In genomic region chrX:119685225-119686066, GRCh38 we compare ENCODE assay signal across 8 cellular contexts. TPM values are rescaled to one million over a fixed set of nuclear protein-coding genes. Genes with fewer than 3 reads are reported as not detected.
A peak's percentile ranks its signal among the peaks of the same experiment; 100 is the strongest.
DNase-seq lines count a peak whose midpoint lies in the region; ATAC-seq, FAIRE-seq and TF ChIP-seq lines count a peak whose summit lies in the region.

No MANE protein-coding gene starts in this region.

- intact Hi-C loops in heart left ventricle (cut with DNase I): no loop called here

- ATAC-seq in heart left ventricle (peak; percentile 64 to 93 (median 84)), HG02884 (IDR thresholded peaks at IDR 0.05; ENCODE audit: unreplicated experiment) (no peak)

- no peak for FAIRE-seq in RCC 7860 (lab: Jason Lieb, UNC)

- peaks cover 0 to 80% (median 12%) of the 10 kb centered on the region in 12 donors for H3K4me1 ChIP-seq in heart left ventricle

- no peaks in the 10 kb centered on the region for H3K36me3 ChIP-seq in heart left ventricle

- in situ Hi-C loops in KBM-7 (cut with MboI; ENCODE audit: low pct_unique_long_range_greater_than_20kb, low sequenced_read_pairs): no loop called here

- H3K27me3 ChIP-seq in heart left ventricle: no peaks in the 10 kb centered on the region

- H3K9me3 ChIP-seq in heart left ventricle: no peaks in the 10 kb centered on the region

- peak; percentile 28 for DNase-seq in Ammon's horn (ENCODE audit: low spot score)
- peak; percentile 95 for DNase-seq in KBM-7
- peak; percentile 37 to 48 for DNase-seq in activated CD4-positive, alpha-beta T cell treated with anti-CD3 and anti-CD28 coated beads, Interleukin-2, amount 50 U/mL, for 48 hours
- peak in 3 of 5 donors; percentile 53 to 68 (median 57) for DNase-seq in heart left ventricle
- peak; percentile 28 to 41 for DNase-seq in stimulated activated CD8-positive, alpha-beta memory T cell treated with anti-CD3 and anti-CD28 coated beads, Interleukin-7, amount 100 ng/mL, for 4 hours (ENCODE audit: low read depth in 2 of 2)
- DNase-seq in RCC 7860 (ENCODE audit: low spot score): no peak

- peak overlapping the region; percentile 33 to 94 (median 78) for H3K27ac ChIP-seq in heart left ventricle

- no peak for TF ChIP-seq CTCF in heart left ventricle (IDR thresholded peaks at IDR 0.05)

- TF ChIP-seq POLR2A in GM19193 (IDR thresholded peaks at IDR 0.05; ENCODE audit: extremely low read depth, insufficient read depth, insufficient read length) (peak; percentile 61), heart left ventricle (IDR thresholded peaks at IDR 0.05) (no peak)

- WGBS in heart left ventricle, 4 donors: 45 to 54% (median 47%) methylated on average over 15 of the region's 15 CpGs

- H3K4me3 ChIP-seq in heart left ventricle: peak overlapping the region in 5 of 12 donors; percentile 7 to 33 (median 12)

RNA-seq across cellular contexts. Expression of gene SEPTIN6, which starts 7.5 kb away (rescaled TPM):
- 10 to 100 TPM in 5 of 9 donors, 1 to 10 TPM in 4; 7.6 to 36.4 (median 10.0) TPM for total RNA-seq in heart left ventricle
- 1 to 10 TPM; 3.3 to 7.2 TPM for polyA plus RNA-seq in heart left ventricle
